In the genomic region with DNA sequence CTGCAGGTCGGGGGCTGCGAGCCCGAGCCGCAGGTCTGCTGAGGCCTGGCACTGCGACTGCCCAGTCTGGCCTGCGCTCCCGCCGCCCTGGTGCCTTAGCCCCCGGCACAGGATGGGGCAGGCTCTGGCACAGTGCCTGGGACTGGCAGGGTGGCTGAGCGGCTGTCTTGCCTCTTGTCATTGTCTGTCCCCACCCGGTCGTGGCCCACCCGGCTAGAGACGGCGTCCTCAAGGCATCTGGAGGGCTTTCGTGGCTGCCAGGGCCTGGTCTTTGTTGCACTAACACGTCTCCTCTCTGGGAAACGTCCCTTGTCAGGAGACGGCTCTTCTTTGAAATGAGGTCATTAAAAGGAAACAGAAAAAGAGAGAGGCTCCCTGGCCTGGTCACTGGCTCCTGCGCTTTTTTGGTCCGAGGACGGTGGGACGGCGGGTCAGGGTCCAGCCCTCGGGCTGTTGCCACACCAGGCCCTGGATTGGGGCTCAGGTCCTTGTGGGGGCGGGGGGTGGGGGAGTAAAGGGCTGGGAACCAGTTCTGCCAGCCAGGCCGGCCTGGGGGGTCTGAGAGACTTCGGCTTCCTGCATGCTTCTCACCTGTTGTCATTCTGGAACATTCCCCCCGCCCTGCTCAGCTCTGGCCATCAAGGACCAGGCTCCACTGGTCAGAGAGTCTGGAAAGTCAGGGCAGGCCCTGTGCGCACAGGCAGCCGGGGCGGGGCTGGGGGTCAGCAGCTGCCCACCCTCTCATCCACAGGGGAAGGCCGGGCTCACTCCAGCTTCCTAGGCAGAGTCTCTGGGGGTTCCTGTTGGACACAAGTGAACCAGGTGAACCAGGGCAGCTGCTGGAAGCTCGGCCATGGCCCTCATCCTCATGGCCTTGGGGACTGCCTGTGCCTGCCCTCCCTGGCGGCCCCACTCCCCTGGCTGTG, we compare ENCODE assay signal across 19 cellular contexts. TPM values are rescaled to one million over a fixed set of nuclear protein-coding genes. Genes with fewer than 3 reads are reported as not detected.
"Had no signal": no experiment of that assay in that cellular context is flagged by ENCODE, and none has a peak within 500 bp of the region (broad histone marks: within the 10 kb centered on the region; RNA-seq: fewer than 3 reads in every experiment).

No MANE protein-coding gene starts in this region.

- H3K9me3 ChIP-seq: esophagus muscularis mucosa, pancreas, testis had no signal

- H3K4me1 ChIP-seq: esophagus muscularis mucosa, pancreas, testis had no signal

- H3K9me3 Mint-ChIP-seq: activated naive CD4-positive, alpha-beta T cell treated with anti-CD3 and anti-CD28 coated beads, Interleukin-2, amount 50 U/mL, for 24 hours; activated T-cell treated with anti-CD3 and anti-CD28 coated beads, Interleukin-2, amount 50 U/mL, for 24 hours; central memory CD8-positive, alpha-beta T cell; endodermal cell; stimulated activated naive CD8-positive, alpha-beta T cell treated with anti-CD3 and anti-CD28 coated beads, Interleukin-15, amount 100 ng/mL, for 72 hours; T-helper 1 cell treated with Interleukin-12 subunit alpha and Interleukin-12 subunit beta and Interleukin-4 antibody, amounts not matched to agents 30 μg/mL and 1 μg/mL, for 36 hours had no signal

- H3K27me3 Mint-ChIP-seq: activated CD8-positive, alpha-beta memory T cell treated with anti-CD3 and anti-CD28 coated beads, Interleukin-2, amount 10 ng/mL, durations not matched to agents 7 days and 5 days; activated naive CD4-positive, alpha-beta T cell treated with anti-CD3 and anti-CD28 coated beads, Interleukin-2, amount 50 U/mL, for 24 hours; activated T-cell treated with anti-CD3 and anti-CD28 coated beads, Interleukin-2, amount 50 U/mL, for 24 hours; central memory CD8-positive, alpha-beta T cell; stimulated activated naive CD8-positive, alpha-beta T cell treated with anti-CD3 and anti-CD28 coated beads, Interleukin-15, amount 100 ng/mL, for 72 hours had no signal

- H3K27me3 ChIP-seq: esophagus muscularis mucosa, pancreas, testis had no signal

- H3K36me3 ChIP-seq: pancreas had no signal

- H3K27ac Mint-ChIP-seq: activated CD8-positive, alpha-beta memory T cell treated with anti-CD3 and anti-CD28 coated beads, Interleukin-2, amount 10 ng/mL, durations not matched to agents 7 days and 5 days; activated naive CD4-positive, alpha-beta T cell treated with anti-CD3 and anti-CD28 coated beads, Interleukin-2, amount 50 U/mL, for 24 hours; activated T-cell treated with anti-CD3 and anti-CD28 coated beads, Interleukin-2, amount 50 U/mL, for 24 hours; endodermal cell; nephron progenitor cell; T-helper 1 cell treated with Interleukin-12 subunit alpha and Interleukin-12 subunit beta and Interleukin-4 antibody, amounts not matched to agents 30 μg/mL and 1 μg/mL, for 36 hours had no signal

- DNase-seq: activated CD4-positive, alpha-beta T cell treated with anti-CD3 and anti-CD28 coated beads, Interleukin-2, amount 50 U/mL, for 4 hours; activated CD4-positive, CD25-positive, alpha-beta regulatory T cell treated with anti-CD3 and anti-CD28 coated beads, Interleukin-2, amount 50 U/mL, for 72 hours; activated CD8-positive, alpha-beta memory T cell treated with anti-CD3 and anti-CD28 coated beads, Interleukin-2, amount 10 ng/mL, durations not matched to agents 7 days and 5 days; activated effector memory CD4-positive, alpha-beta T cell treated with Interleukin-2 at 50 U/mL for 16 hours; activated T-cell treated with anti-CD3 and anti-CD28 coated beads, Interleukin-2, amount 50 U/mL, for 24 hours; dermis blood vessel endothelial cell; endodermal cell; glutamatergic neuron; mesenchymal stem cell; nephron progenitor cell; pancreas; stimulated activated CD4-positive, alpha-beta T cell treated with anti-CD3 and anti-CD28 coated beads, Interleukin-4, amount 100 ng/mL, for 4 hours; stimulated activated naive CD8-positive, alpha-beta T cell treated with anti-CD3 and anti-CD28 coated beads, Interleukin-15, amount 100 ng/mL, for 72 hours; testis had no signal

- H3K4me1 Mint-ChIP-seq: activated naive CD4-positive, alpha-beta T cell treated with anti-CD3 and anti-CD28 coated beads, Interleukin-2, amount 50 U/mL, for 24 hours; central memory CD8-positive, alpha-beta T cell; endodermal cell; nephron progenitor cell had no signal

- H3K4me3 ChIP-seq: esophagus muscularis mucosa, pancreas, testis had no signal

- H3K4me3 Mint-ChIP-seq: activated CD8-positive, alpha-beta memory T cell treated with anti-CD3 and anti-CD28 coated beads, Interleukin-2, amount 10 ng/mL, durations not matched to agents 7 days and 5 days; activated naive CD4-positive, alpha-beta T cell treated with anti-CD3 and anti-CD28 coated beads, Interleukin-2, amount 50 U/mL, for 24 hours; activated T-cell treated with anti-CD3 and anti-CD28 coated beads, Interleukin-2, amount 50 U/mL, for 24 hours; central memory CD8-positive, alpha-beta T cell; endodermal cell; nephron progenitor cell; stimulated activated naive CD8-positive, alpha-beta T cell treated with anti-CD3 and anti-CD28 coated beads, Interleukin-15, amount 100 ng/mL, for 72 hours; T-helper 1 cell treated with Interleukin-12 subunit alpha and Interleukin-12 subunit beta and Interleukin-4 antibody, amounts not matched to agents 30 μg/mL and 1 μg/mL, for 36 hours had no signal

RNA-seq across cellular contexts. Expression of a gene that starts 53.6 kb away (rescaled TPM):
- total RNA-seq: activated CD8-positive, alpha-beta memory T cell treated with anti-CD3 and anti-CD28 coated beads, Interleukin-2, amount 10 ng/mL, durations not matched to agents 7 days and 5 days; endodermal cell; ureter had no signal
